Comparison of ENCODE assay signal across 14 cellular contexts in the genomic region with DNA sequence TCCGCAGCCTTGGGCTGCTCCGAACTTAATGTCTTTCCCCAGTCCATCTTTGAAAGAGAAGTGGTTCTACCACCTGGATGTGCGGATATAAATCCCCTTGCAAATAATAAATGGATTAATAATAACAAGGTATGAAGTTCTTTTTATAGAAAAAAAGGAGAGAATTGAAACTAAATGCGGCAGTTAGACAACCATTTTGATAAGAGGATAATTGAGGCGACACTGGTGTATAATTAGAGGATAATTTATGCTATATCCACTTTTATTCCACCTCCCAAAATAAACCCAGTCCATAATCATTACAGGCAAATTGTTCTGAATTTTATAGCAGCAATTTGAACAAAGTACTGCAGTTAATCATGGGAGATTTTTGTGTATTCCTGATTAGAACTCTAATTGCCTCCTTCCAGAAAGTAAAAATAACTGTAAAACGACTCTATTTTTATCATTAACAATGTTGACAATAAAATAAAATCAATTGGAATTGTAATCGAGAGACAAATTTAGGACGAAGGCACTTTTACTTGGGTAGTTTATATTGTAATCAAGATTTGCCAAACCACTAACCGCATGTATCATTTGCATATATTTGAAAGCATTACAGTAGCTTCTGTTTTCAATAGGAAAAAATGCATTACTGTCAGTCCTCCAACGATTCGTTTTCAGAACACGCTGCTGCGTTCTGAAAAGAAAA. TPM values are rescaled to one million over a fixed set of nuclear protein-coding genes. Genes with fewer than 3 reads are reported as not detected.
DNase-seq lines count a peak whose midpoint lies in the region; ATAC-seq and TF ChIP-seq lines count a peak whose summit lies in the region.
"Had no signal": no experiment of that assay in that cellular context is flagged by ENCODE, and none has a peak within 500 bp of the region (broad histone marks: within the 10 kb centered on the region; RNA-seq: fewer than 3 reads in every experiment).

No MANE protein-coding gene starts in this region.

- H3K4me3 Mint-ChIP-seq in natural killer cell treated with Interleukin-12 subunit alpha and Interleukin-12 subunit beta and Interleukin-15 and Interleukin-18, amount 100 ng/mL, for 72 hours: peak overlapping the region; percentile 49

- DNase-seq in DMS 273 (lab: John Stamatoyannopoulos, UW; ENCODE audit: unreplicated experiment): peak; percentile 60
- no peak for DNase-seq in DMS 273 treated with DMSO at 0.1 percent for 48 hours (lab: John Stamatoyannopoulos, UW)
- peak; percentile 62 for DNase-seq in NCI-H1048 (lab: John Stamatoyannopoulos, UW)
- no peak for DNase-seq in WERI-Rb-1
- DNase-seq in natural killer cell treated with Interleukin-12 subunit alpha and Interleukin-12 subunit beta and Interleukin-15 and Interleukin-18, amount 100 ng/mL, for 72 hours (ENCODE audit: low spot score): no peak
- DNase-seq in SIG-M5 treated with dmso at 0.1 percent for 504 hours (lab: John Stamatoyannopoulos, UW; ENCODE audit: unreplicated experiment): no peak
- DNase-seq: thyroid gland had no signal

- H3K27ac Mint-ChIP-seq in natural killer cell treated with Interleukin-12 subunit alpha and Interleukin-12 subunit beta and Interleukin-15 and Interleukin-18, amount 100 ng/mL, for 72 hours: no peak overlapping the region
- H3K27ac Mint-ChIP-seq: activated naive CD8-positive, alpha-beta T cell treated with anti-CD3 and anti-CD28 coated beads for 36 hours had no signal

- H3K4me1 Mint-ChIP-seq in natural killer cell treated with Interleukin-12 subunit alpha and Interleukin-12 subunit beta and Interleukin-15 and Interleukin-18, amount 100 ng/mL, for 72 hours (ENCODE audit: low read depth in 2 of 2): peaks cover 0 to 10% of the 10 kb centered on the region in 2 donors

- no peak for ATAC-seq in natural killer cell treated with Interleukin-12 subunit alpha and Interleukin-12 subunit beta and Interleukin-15 and Interleukin-18, amount 100 ng/mL, for 72 hours
- no peak for ATAC-seq in HG03520 (IDR thresholded peaks at IDR 0.05; ENCODE audit: unreplicated experiment)
- ATAC-seq in GM21717 (IDR thresholded peaks at IDR 0.05; ENCODE audit: unreplicated experiment): no peak
- ATAC-seq: Right ventricle myocardium inferior had no signal

- peaks cover 18% of the 10 kb centered on the region for H3K36me3 ChIP-seq in WERI-Rb-1
- H3K36me3 ChIP-seq: thyroid gland had no signal

- no peaks in the 10 kb centered on the region for H3K9me3 ChIP-seq in WERI-Rb-1 (ENCODE audit: severe bottlenecking)
- H3K9me3 ChIP-seq: thyroid gland had no signal

- no peaks in the 10 kb centered on the region for H3K27me3 ChIP-seq in WERI-Rb-1 (ENCODE audit: insufficient read depth, low read depth, severe bottlenecking)

- H3K36me3 Mint-ChIP-seq in natural killer cell treated with Interleukin-12 subunit alpha and Interleukin-12 subunit beta and Interleukin-15 and Interleukin-18, amount 100 ng/mL, for 72 hours: peaks cover 5% of the 10 kb centered on the region
- H3K36me3 Mint-ChIP-seq: activated naive CD8-positive, alpha-beta T cell treated with anti-CD3 and anti-CD28 coated beads for 36 hours had no signal

- H3K27me3 Mint-ChIP-seq in natural killer cell treated with Interleukin-12 subunit alpha and Interleukin-12 subunit beta and Interleukin-15 and Interleukin-18, amount 100 ng/mL, for 72 hours: peaks cover 51 to 64% of the 10 kb centered on the region in 2 donors

- H3K4me3 ChIP-seq in WERI-Rb-1 (ENCODE audit: low read depth, low read length): peak overlapping the region; percentile 74

- no peak for TF ChIP-seq CTCF in WERI-Rb-1 (IDR thresholded peaks at IDR 0.05; ENCODE audit: low read depth, low read length)

- H3K27ac ChIP-seq in WERI-Rb-1: peak overlapping the region; percentile 98
- H3K27ac ChIP-seq: 22Rv1, thyroid gland had no signal

- no peaks in the 10 kb centered on the region for H3K9me3 Mint-ChIP-seq in natural killer cell treated with Interleukin-12 subunit alpha and Interleukin-12 subunit beta and Interleukin-15 and Interleukin-18, amount 100 ng/mL, for 72 hours

RNA-seq across cellular contexts. Expression of a gene that starts 1.0 kb away (rescaled TPM):
- total RNA-seq in natural killer cell treated with Interleukin-12 subunit alpha and Interleukin-12 subunit beta and Interleukin-15 and Interleukin-18, amount 100 ng/mL, for 72 hours: not detected
- total RNA-seq: activated naive CD8-positive, alpha-beta T cell treated with anti-CD3 and anti-CD28 coated beads for 36 hours; lung microvascular endothelial cell; Right ventricle myocardium inferior had no signal

RNA-seq across cellular contexts. Expression of a gene that starts 20.2 kb away (rescaled TPM):
- not detected for total RNA-seq in natural killer cell treated with Interleukin-12 subunit alpha and Interleukin-12 subunit beta and Interleukin-15 and Interleukin-18, amount 100 ng/mL, for 72 hours
- total RNA-seq: activated naive CD8-positive, alpha-beta T cell treated with anti-CD3 and anti-CD28 coated beads for 36 hours; lung microvascular endothelial cell; NCI-H460; Right ventricle myocardium inferior had no signal

Comparison
In these comparisons a context has a peak if more than half of its experiments do, and no peak if none do; other contexts are left out.
1. DNase-seq: peak in DMS 273 (single experiment) and NCI-H1048 (single experiment); none in DMS 273 treated with DMSO at 0.1 percent for 48 hours (single experiment), WERI-Rb-1 (single experiment), natural killer cell treated with Interleukin-12 subunit alpha and Interleukin-12 subunit beta and Interleukin-15 and Interleukin-18, amount 100 ng/mL, for 72 hours (single experiment) and SIG-M5 treated with dmso at 0.1 percent for 504 hours (single experiment).